In the genomic region with DNA sequence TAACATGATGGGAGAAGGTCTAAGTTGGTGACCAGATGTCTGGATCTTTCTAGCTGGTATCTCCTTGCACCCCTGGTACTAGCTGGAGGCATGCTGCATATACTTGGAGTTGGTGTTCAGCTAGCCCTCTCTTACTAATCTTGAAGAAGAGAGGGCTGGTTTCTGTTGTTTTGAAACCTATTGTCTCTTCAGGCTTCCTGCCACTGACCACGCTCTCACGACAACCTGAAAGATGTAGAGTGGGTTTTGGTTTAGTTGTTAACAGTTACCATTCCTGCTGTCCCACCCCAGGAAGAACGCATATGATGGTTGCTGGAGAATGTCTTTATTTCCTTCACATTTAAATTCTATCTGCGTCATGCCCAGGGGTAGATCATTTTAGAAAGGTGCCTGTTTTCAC, we compare ENCODE assay signal across 15 cellular contexts. TPM values are rescaled to one million over a fixed set of nuclear protein-coding genes. Genes with fewer than 3 reads are reported as not detected.
A peak's percentile ranks its signal among the peaks of the same experiment; 100 is the strongest.
DNase-seq lines count a peak whose midpoint lies in the region; ATAC-seq and TF ChIP-seq lines count a peak whose summit lies in the region.
"Had no signal": no experiment of that assay in that cellular context is flagged by ENCODE, and none has a peak within 500 bp of the region (broad histone marks: within the 10 kb centered on the region; RNA-seq: fewer than 3 reads in every experiment).

No MANE protein-coding gene starts in this region.

- TF ChIP-seq CTCF in CD4-positive, alpha-beta T cell (IDR thresholded peaks at IDR 0.05), result no peak
- TF ChIP-seq CTCF in nephron (IDR thresholded peaks at IDR 0.05; ENCODE audit: unreplicated experiment in 3 of 3) (no peak), esophagus muscularis mucosa (IDR thresholded peaks at IDR 0.05) (no peak)

- H3K9me3 Mint-ChIP-seq in CD4-positive, alpha-beta T cell, result no peaks in the 10 kb centered on the region
- H3K9me3 Mint-ChIP-seq in activated naive CD8-positive, alpha-beta T cell treated with anti-CD3 and anti-CD28 coated beads for 36 hours, result no peaks in the 10 kb centered on the region
- H3K9me3 Mint-ChIP-seq in nephron, result no peaks in the 10 kb centered on the region

- H3K27ac ChIP-seq in CD4-positive, alpha-beta T cell (ENCODE audit: low read depth, low read length), result peak overlapping the region; percentile 81
- H3K27ac ChIP-seq in esophagus muscularis mucosa (replicated peaks in 1 of 4), result peak overlapping the region in 2 of 4 donors; percentile 2 to 88
- H3K27ac ChIP-seq: C4-2B had no signal

- H3K9me3 ChIP-seq in CD4-positive, alpha-beta T cell (ENCODE audit: control insufficient read depth, low read length), result no peaks in the 10 kb centered on the region
- H3K9me3 ChIP-seq in esophagus muscularis mucosa, result no peaks in the 10 kb centered on the region

- 75% methylated on average over 4 of the region's 4 CpGs for WGBS in esophagus muscularis mucosa

- ATAC-seq in CD4-positive, alpha-beta T cell (ENCODE audit: poor library complexity), result no peak
- ATAC-seq in left colon, result no peak
- ATAC-seq: left ventricle myocardium superior, PC-3 had no signal

- intact Hi-C loops in CD4-positive, alpha-beta T cell (cut with DNase I, micrococcal nuclease), result loop anchor here (5.0 kb wide), 3 partner anchors 37 to 77 kb away; no protein-coding TSS in a partner anchor
- intact Hi-C loops in left colon (cut with DNase I, micrococcal nuclease), result loop anchor here in 1 of 2 donors (10.0 kb wide), 1 partner anchor 65 kb away; no protein-coding TSS in a partner anchor
- intact Hi-C loops in esophagus muscularis mucosa (cut with DNase I), result no loop called here

- H3K36me3 Mint-ChIP-seq in CD4-positive, alpha-beta T cell (ENCODE audit: low read depth), result peaks cover 30% of the 10 kb centered on the region
- peaks cover 3% of the 10 kb centered on the region for H3K36me3 Mint-ChIP-seq in activated naive CD8-positive, alpha-beta T cell treated with anti-CD3 and anti-CD28 coated beads for 36 hours
- no peaks in the 10 kb centered on the region for H3K36me3 Mint-ChIP-seq in nephron (ENCODE audit: low read depth)

- peak overlapping the region in 1 of 4 donors; percentile 98 for H3K4me3 ChIP-seq in esophagus muscularis mucosa

- peak overlapping the region; percentile 93 for H3K27ac Mint-ChIP-seq in CD4-positive, alpha-beta T cell
- H3K27ac Mint-ChIP-seq in activated naive CD8-positive, alpha-beta T cell treated with anti-CD3 and anti-CD28 coated beads for 36 hours, result peak overlapping the region; percentile 76
- peak overlapping the region in 1 of 3 experiments; percentile 54 for H3K27ac Mint-ChIP-seq in nephron

- no peaks in the 10 kb centered on the region for H3K27me3 ChIP-seq in CD4-positive, alpha-beta T cell (ENCODE audit: control insufficient read depth, insufficient read depth, low read length)
- no peaks in the 10 kb centered on the region for H3K27me3 ChIP-seq in esophagus muscularis mucosa

- H3K4me1 Mint-ChIP-seq in CD4-positive, alpha-beta T cell (ENCODE audit: low read depth), result peaks cover 75% of the 10 kb centered on the region
- peaks cover 75% of the 10 kb centered on the region for H3K4me1 Mint-ChIP-seq in activated naive CD8-positive, alpha-beta T cell treated with anti-CD3 and anti-CD28 coated beads for 36 hours
- H3K4me1 Mint-ChIP-seq in nephron, result peaks cover 55% of the 10 kb centered on the region

- TF ChIP-seq POLR2A in esophagus muscularis mucosa (IDR thresholded peaks at IDR 0.05; ENCODE audit: low read depth), result no peak

- POLR2A ChIA-PET in CD4-positive, alpha-beta T cell (lab: Charles Lee), result interaction anchor here (1.0 to 7.0 kb wide), 7 partner anchors 12 to 182 kb away, joined by 3 to 64 read pairs (median 17); no protein-coding TSS in a partner anchor

- H3K36me3 ChIP-seq in esophagus muscularis mucosa, result no peaks in the 10 kb centered on the region

- DNase-seq in CD4-positive, alpha-beta T cell, result no peak
- DNase-seq in GM19240 (ENCODE audit: insufficient read length, low spot score) (peak; percentile 43), GOT3 (lab: John Stamatoyannopoulos, UW) (no peak), left colon (no peak), esophagus muscularis mucosa (ENCODE audit: extremely low spot score) (no peak), NCI-H446 (lab: John Stamatoyannopoulos, UW) (no peak)
- DNase-seq in activated naive CD8-positive, alpha-beta T cell treated with anti-CD3 and anti-CD28 coated beads for 36 hours, result peak; percentile 41
- DNase-seq: dermis blood vessel endothelial cell, KBM-7, left ventricle myocardium superior, NCI-H2081, PC-3, T1000 had no signal

- TF ChIP-seq EP300 in esophagus muscularis mucosa (IDR thresholded peaks at IDR 0.05), result no peak

- CTCF ChIA-PET in CD4-positive, alpha-beta T cell (lab: Charles Lee), result interaction anchor here (1.9 to 3.0 kb wide), 8 partner anchors 8 to 155 kb away, joined by 5 to 28 read pairs (median 12); partner anchors contain the start of gene LDLRAP1

- H3K4me1 ChIP-seq in esophagus muscularis mucosa, result peaks cover 40 to 77% (median 71%) of the 10 kb centered on the region in 4 donors

- peak overlapping the region; percentile 100 for H3K4me3 Mint-ChIP-seq in CD4-positive, alpha-beta T cell
- H3K4me3 Mint-ChIP-seq in activated naive CD8-positive, alpha-beta T cell treated with anti-CD3 and anti-CD28 coated beads for 36 hours, result peak overlapping the region; percentile 85
- H3K4me3 Mint-ChIP-seq in nephron, result peak overlapping the region; percentile 87 to 93 (median 89)

- no peaks in the 10 kb centered on the region for H3K27me3 Mint-ChIP-seq in CD4-positive, alpha-beta T cell
- peaks cover 4% of the 10 kb centered on the region for H3K27me3 Mint-ChIP-seq in activated naive CD8-positive, alpha-beta T cell treated with anti-CD3 and anti-CD28 coated beads for 36 hours
- H3K27me3 Mint-ChIP-seq in nephron (ENCODE audit: low read depth), result peaks cover 46% of the 10 kb centered on the region

RNA-seq across cellular contexts. Expression of gene MAN1C1, which starts 3.6 kb away (rescaled TPM):
- total RNA-seq in CD4-positive, alpha-beta T cell, result 10 to 100 TPM; 44.4 to 46.9 TPM
- 1 to 10 TPM; 5.1 to 5.3 TPM for total RNA-seq in activated naive CD8-positive, alpha-beta T cell treated with anti-CD3 and anti-CD28 coated beads for 36 hours
- total RNA-seq in left colon, result 1 to 10 TPM; 1.7 to 6.0 TPM
- total RNA-seq in esophagus muscularis mucosa, result 10 to 100 TPM; 20.2 to 22.8 (median 20.7) TPM

Comparison
In these comparisons a context has a peak if more than half of its experiments do, and no peak if none do; other contexts are left out.
1. DNase-seq: peak in GM19240 (single experiment) and activated naive CD8-positive, alpha-beta T cell treated with anti-CD3 and anti-CD28 coated beads for 36 hours (single experiment); none in CD4-positive, alpha-beta T cell (0 of 10), GOT3 (single experiment), left colon (0 of 2), esophagus muscularis mucosa (single experiment) and NCI-H446 (0 of 2).
2. Peak in every context shown above with its lines, with median percentiles within 50 percentile points of each other: H3K4me3 Mint-ChIP-seq.